8 cellular contexts compared by ENCODE assay signal in the genomic region with DNA sequence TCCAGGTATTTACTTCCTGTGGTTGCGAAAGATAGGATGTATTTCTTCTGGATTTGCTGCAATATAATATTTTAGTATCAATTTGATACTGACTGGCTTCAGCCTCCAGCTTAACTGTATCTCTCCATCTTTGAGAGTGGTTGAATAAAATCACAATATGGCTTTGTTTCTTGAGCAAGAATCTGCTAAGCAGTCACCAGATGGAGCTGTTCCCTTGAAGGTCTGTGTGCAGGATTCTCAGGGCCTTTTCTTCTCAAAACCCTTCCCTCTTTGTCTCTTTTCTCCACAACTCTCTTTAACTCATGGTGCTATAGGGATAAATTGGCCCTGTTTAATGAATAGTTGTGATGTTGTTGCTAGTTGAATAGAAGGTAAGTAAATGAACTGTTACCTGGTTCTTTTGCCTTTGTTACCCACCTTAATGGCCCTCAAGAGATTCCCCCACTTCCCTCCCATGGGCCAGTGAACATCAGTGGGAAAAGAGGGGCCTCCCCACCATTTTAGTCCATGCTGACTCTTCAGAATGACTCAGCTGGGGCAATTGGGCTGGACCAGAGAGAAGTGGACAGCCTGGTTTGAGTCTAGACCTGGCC. TPM values are rescaled to one million over a fixed set of nuclear protein-coding genes. Genes with fewer than 3 reads are reported as not detected.
DNase-seq lines count a peak whose midpoint lies in the region; ATAC-seq and TF ChIP-seq lines count a peak whose summit lies in the region.

No MANE protein-coding gene starts in this region.

- H3K27me3 ChIP-seq in Karpas-422 (ENCODE audit: low read length), result no peaks in the 10 kb centered on the region; the same call in 1 of the 2 replicates
- H3K27me3 ChIP-seq in ovary, result no peaks in the 10 kb centered on the region

- H3K36me3 ChIP-seq in Karpas-422 (ENCODE audit: insufficient read depth, low read length) (no peaks in the 10 kb centered on the region), ovary (no peaks in the 10 kb centered on the region)

- no peaks in the 10 kb centered on the region for H3K79me2 ChIP-seq in Karpas-422 (ENCODE audit: low read length)

- intact Hi-C loops in ovary (cut with DNase I), result loop anchor here in 2 of 4 donors (10.0 kb wide), 2 partner anchors 354 to 374 kb away; no protein-coding TSS in a partner anchor

- H3K4me1 ChIP-seq in Karpas-422 (ENCODE audit: low read length) (peaks cover 9% of the 10 kb centered on the region), ovary (ENCODE audit: insufficient read depth) (peaks cover 4% of the 10 kb centered on the region)

- TF ChIP-seq POLR2A in ovary (IDR thresholded peaks at IDR 0.05), result no peak

- H3K4me2 ChIP-seq in Karpas-422 (ENCODE audit: low read depth, low read length, poor library complexity, severe bottlenecking), result no peak overlapping the region

- no peak for TF ChIP-seq EP300 in ovary (IDR thresholded peaks at IDR 0.05)

- TF ChIP-seq CTCF in ovary (IDR thresholded peaks at IDR 0.05), result peak in 2 of 3 donors; percentile 19

- H3K27ac ChIP-seq in Karpas-422 (ENCODE audit: low read length) (no peak overlapping the region), epithelial cell of prostate (no peak overlapping the region), ovary (no peak overlapping the region)

- H3K9ac ChIP-seq in Karpas-422 (ENCODE audit: low read length), result no peak overlapping the region

- H4K20me1 ChIP-seq in Karpas-422 (ENCODE audit: insufficient read depth, low read depth, low read length), result no peaks in the 10 kb centered on the region

- H3K9me2 ChIP-seq in Karpas-422 (replicated peaks; ENCODE audit: insufficient read depth, low read length), result no peaks in the 10 kb centered on the region

- no peak overlapping the region for H3K4me3 ChIP-seq in Karpas-422 (ENCODE audit: low read length)
- no peak overlapping the region for H3K4me3 ChIP-seq in ovary

- DNase-seq in DMS53 (lab: John Stamatoyannopoulos, UW), result peak; percentile 72
- peak; percentile 75 for DNase-seq in Karpas-422
- peak; percentile 76 for DNase-seq in RPMI7951 (ENCODE audit: low read depth)
- peak; percentile 10 for DNase-seq in epithelial cell of prostate (ENCODE audit: low read depth, low spot score)
- peak in 1 of 5 donors; percentile 13 for DNase-seq in ovary

- ATAC-seq in GM18858 (IDR thresholded peaks at IDR 0.05; ENCODE audit: unreplicated experiment) (no peak), GM19351 (IDR thresholded peaks at IDR 0.05; ENCODE audit: unreplicated experiment) (no peak), HG03571 (IDR thresholded peaks at IDR 0.05; ENCODE audit: unreplicated experiment) (no peak)

- no peaks in the 10 kb centered on the region for H3K9me3 ChIP-seq in Karpas-422 (ENCODE audit: low read length)
- H3K9me3 ChIP-seq in ovary, result no peaks in the 10 kb centered on the region

- WGBS in ovary, 3 donors, result 83 to 97% (median 84%) methylated on average over 1 of the region's 1 CpG

- H2AFZ ChIP-seq in Karpas-422 (ENCODE audit: low read length), result no peak overlapping the region

RNA-seq across cellular contexts. Expression of gene RAB6B, which starts 34.8 kb away (rescaled TPM):
- not detected in 2 replicates for total RNA-seq in Karpas-422 (2014; rRNA removed; shearing (Covaris generic); ENCODE audit: low replicate concordance)
- 0.12 and 0.29 TPM in 2 replicates for total RNA-seq in RPMI7951 (2014; rRNA removed; shearing (Covaris generic))
- total RNA-seq in ovary, result 1 to 10 TPM in 5 of 7 donors, under 1 TPM in 2; 0.50 to 6.0 (median 3.9) TPM
- 1 to 10 TPM; 1.7 to 9.1 TPM for polyA plus RNA-seq in ovary
